ENCODE assay signal across 8 cellular contexts in the genomic region with DNA sequence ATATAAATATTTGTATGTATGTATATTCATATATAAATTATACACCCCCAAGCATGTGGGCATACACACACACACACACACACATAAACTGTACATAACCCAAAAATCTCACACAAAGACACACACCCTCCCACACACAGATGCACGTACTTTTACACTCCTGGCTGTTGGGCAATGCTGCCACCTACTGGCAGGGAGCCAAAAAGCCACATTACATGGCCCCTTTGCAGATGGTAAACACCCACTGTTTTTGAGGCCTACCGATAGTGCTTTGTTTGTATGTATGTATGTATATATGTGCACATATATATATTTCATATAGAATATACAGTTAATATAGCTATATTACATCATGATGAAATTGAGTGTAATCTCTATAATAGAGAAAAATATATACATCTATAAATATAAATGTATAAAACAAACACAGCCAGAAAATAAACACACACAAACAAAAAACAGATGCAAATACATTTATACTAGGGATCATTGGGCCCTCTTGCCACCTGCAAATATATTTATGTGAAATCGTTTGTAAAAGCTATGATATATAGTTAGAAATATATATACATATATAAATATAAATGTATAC.
DNase-seq lines count a peak whose midpoint lies in the region; ATAC-seq and TF ChIP-seq lines count a peak whose summit lies in the region.

No MANE protein-coding gene starts in this region.

- no peaks in the 10 kb centered on the region for H3K9me3 ChIP-seq in lung (ENCODE audit: control insufficient read depth in 2 of 2, insufficient read depth in 1 of 2, low read length in 1 of 2)

- ATAC-seq in GM19043 (IDR thresholded peaks at IDR 0.05; ENCODE audit: low read depth, unreplicated experiment) = peak; percentile 94
- ATAC-seq in HG03342 (IDR thresholded peaks at IDR 0.05; ENCODE audit: unreplicated experiment) = peak; percentile 95
- ATAC-seq in lung (ENCODE audit: insufficient read depth, low FRiP score) = peak; percentile 80

- no peaks in the 10 kb centered on the region for H3K36me3 ChIP-seq in lung (ENCODE audit: control insufficient read depth in 2 of 2, insufficient read depth in 2 of 2, low read length in 2 of 2)

- DNase-seq in C1 segment of cervical spinal cord (lab: John Stamatoyannopoulos, UW) (peak in 11 of 14 donors; percentile 4 to 57 (median 21)), NCI-H460 (ENCODE audit: extremely low read depth, low read depth) (peak; percentile 72), dermis microvascular lymphatic vessel endothelial cell (ENCODE audit: low read depth in 2 of 2) (peak; percentile 63 to 79), lung (ENCODE audit: low spot score) (peak; percentile 83)
- DNase-seq in activated CD4-positive, alpha-beta T cell treated with anti-CD3 and anti-CD28 coated beads, Interleukin-2, amount 50 U/mL, for 1 hour = peak; percentile 81
- peak; percentile 71 for DNase-seq in stimulated activated CD8-positive, alpha-beta memory T cell treated with anti-CD3 and anti-CD28 coated beads, Interleukin-15, amount 100 ng/mL, for 1 hour (ENCODE audit: low read depth)

- WGBS in lung, 2 donors = 7 to 12% methylated on average over 3 of the region's 3 CpGs

- H3K4me1 ChIP-seq in lung (ENCODE audit: control insufficient read depth in 2 of 2, insufficient read depth in 2 of 2, low read length in 2 of 2) = no peaks in the 10 kb centered on the region

- no peak overlapping the region for H3K4me3 ChIP-seq in lung

- no peak overlapping the region for H3K27ac ChIP-seq in lung (ENCODE audit: low read depth in 1 of 2, low read length in 1 of 2)

- peak; percentile 88 for TF ChIP-seq CTCF in lung (IDR thresholded peaks at IDR 0.05; ENCODE audit: control extremely low read depth, extremely low read depth)

- H3K27me3 ChIP-seq in lung (ENCODE audit: control insufficient read depth, insufficient read depth) = no peaks in the 10 kb centered on the region

Comparison
In these comparisons a context has a peak if more than half of its experiments do, and no peak if none do; other contexts are left out.
1. DNase-seq: peak in every context shown above with its lines; median percentile 83 in lung; 81 in activated CD4-positive, alpha-beta T cell treated with anti-CD3 and anti-CD28 coated beads, Interleukin-2, amount 50 U/mL, for 1 hour; 72 in NCI-H460; 71 in dermis microvascular lymphatic vessel endothelial cell; 71 in stimulated activated CD8-positive, alpha-beta memory T cell treated with anti-CD3 and anti-CD28 coated beads, Interleukin-15, amount 100 ng/mL, for 1 hour; 21 in C1 segment of cervical spinal cord.